18 cellular contexts compared by ENCODE assay signal in the genomic region with DNA sequence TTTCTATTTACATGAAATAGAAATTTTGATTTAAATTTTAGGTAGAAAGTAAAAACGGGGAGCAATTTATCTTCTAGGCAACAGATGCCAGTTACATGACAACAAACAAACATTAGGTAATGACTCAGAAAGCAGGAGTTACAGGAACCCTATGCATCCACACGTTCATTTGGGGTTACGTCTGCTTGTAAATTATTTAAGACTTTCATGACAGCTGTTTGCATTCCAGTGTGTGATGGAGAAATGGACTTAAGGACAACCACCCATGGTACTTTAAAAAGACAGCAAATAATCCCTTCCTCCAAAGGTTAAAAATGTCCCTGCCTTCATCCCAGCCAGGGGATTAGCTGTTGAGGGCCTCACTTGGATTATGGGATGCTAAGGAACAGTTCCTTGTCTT. TPM values are rescaled to one million over a fixed set of nuclear protein-coding genes. Genes with fewer than 3 reads are reported as not detected.
DNase-seq lines count a peak whose midpoint lies in the region; TF ChIP-seq lines count a peak whose summit lies in the region.
"Had no signal": no experiment of that assay in that cellular context is flagged by ENCODE, and none has a peak within 500 bp of the region (broad histone marks: within the 10 kb centered on the region; RNA-seq: fewer than 3 reads in every experiment).

No MANE protein-coding gene starts in this region.

- H3K4me3 Mint-ChIP-seq in activated CD4-positive, alpha-beta memory T cell treated with anti-CD3 and anti-CD28 coated beads, Interleukin-2, amount 10 ng/mL, durations not matched to agents 7 days and 5 days, result no peak overlapping the region
- no peak overlapping the region for H3K4me3 Mint-ChIP-seq in glutamatergic neuron (ENCODE audit: unreplicated experiment)

- H3K79me2 ChIP-seq in trophoblast cell (ENCODE audit: control insufficient read depth, insufficient read depth, low read length, poor library complexity) (no peaks in the 10 kb centered on the region), smooth muscle cell (ENCODE audit: low read depth) (no peaks in the 10 kb centered on the region)

- DNase-seq in NCI-H82 (lab: John Stamatoyannopoulos, UW) (peak; percentile 52), NCI-H82 treated with DMSO at 0.1 percent for 48 hours (lab: John Stamatoyannopoulos, UW; ENCODE audit: unreplicated experiment) (no peak), erythroblast (lab: John Stamatoyannopoulos, UW) (no peak), trophoblast cell (peak; percentile 64 to 85), smooth muscle cell (lab: John Stamatoyannopoulos, UW; ENCODE audit: unreplicated experiment) (no peak), NCI-H1092 treated with DMSO at 0.1 percent for 48 hours (lab: John Stamatoyannopoulos, UW) (no peak), glutamatergic neuron (no peak)
- no peak for DNase-seq in activated CD4-positive, alpha-beta memory T cell treated with anti-CD3 and anti-CD28 coated beads, Interleukin-2, amount 10 ng/mL, durations not matched to agents 7 days and 5 days
- DNase-seq: AML-193; Caco-2; CD8-positive, alpha-beta memory T cell; DND-41; GDM1; GM23248 had no signal

- H2AK5ac ChIP-seq in trophoblast cell (ENCODE audit: low read length), result no peak overlapping the region

- H3K9ac ChIP-seq in trophoblast cell (ENCODE audit: low read length) (no peak overlapping the region), smooth muscle cell (ENCODE audit: low read depth) (peak overlapping the region; percentile 14)
- H3K9ac ChIP-seq: BLaER1, GM23248 had no signal

- H3K9me3 ChIP-seq in trophoblast cell (ENCODE audit: insufficient read depth, low read depth, low read length) (no peaks in the 10 kb centered on the region), smooth muscle cell (replicated peaks; ENCODE audit: low read depth) (no peaks in the 10 kb centered on the region)
- H3K9me3 ChIP-seq: BLaER1, Caco-2 had no signal

- no peak overlapping the region for H3K27ac Mint-ChIP-seq in activated CD4-positive, alpha-beta memory T cell treated with anti-CD3 and anti-CD28 coated beads, Interleukin-2, amount 10 ng/mL, durations not matched to agents 7 days and 5 days
- H3K27ac Mint-ChIP-seq in glutamatergic neuron (ENCODE audit: unreplicated experiment), result no peak overlapping the region

- no peak overlapping the region for H3K4me2 ChIP-seq in trophoblast cell (ENCODE audit: low read length)
- no peak overlapping the region for H3K4me2 ChIP-seq in smooth muscle cell
- H3K4me2 ChIP-seq: BLaER1 had no signal

- no peaks in the 10 kb centered on the region for H3K27me3 ChIP-seq in trophoblast cell (ENCODE audit: insufficient read depth, low read length)
- H3K27me3 ChIP-seq in smooth muscle cell (ENCODE audit: low read depth), result no peaks in the 10 kb centered on the region
- H3K27me3 ChIP-seq: BLaER1 had no signal

- H4K8ac ChIP-seq in trophoblast cell (ENCODE audit: low read depth, low read length), result no peak overlapping the region

- peaks cover 29% of the 10 kb centered on the region for H3K4me1 Mint-ChIP-seq in activated CD4-positive, alpha-beta memory T cell treated with anti-CD3 and anti-CD28 coated beads, Interleukin-2, amount 10 ng/mL, durations not matched to agents 7 days and 5 days
- H3K4me1 Mint-ChIP-seq in glutamatergic neuron (ENCODE audit: low read depth, unreplicated experiment), result no peaks in the 10 kb centered on the region

- H3K27ac ChIP-seq in trophoblast cell (ENCODE audit: low read depth, low read length) (no peak overlapping the region), smooth muscle cell (ENCODE audit: low read depth) (peak overlapping the region; percentile 30)
- H3K27ac ChIP-seq: 22Rv1, BLaER1, GM23248, HL-60 had no signal

- H4K12ac ChIP-seq in trophoblast cell (ENCODE audit: low read depth, low read length), result no peak overlapping the region

- H2BK12ac ChIP-seq in trophoblast cell (ENCODE audit: low read length), result no peak overlapping the region

- POLR2A ChIA-PET in activated CD4-positive, alpha-beta memory T cell treated with anti-CD3 and anti-CD28 coated beads, Interleukin-2, amount 10 ng/mL, durations not matched to agents 7 days and 5 days (lab: Charles Lee), result interaction anchor here (0.6 to 2.1 kb wide), 4 partner anchors 10 to 1309 kb away, joined by 3 to 9 read pairs (median 4); a partner anchor contains a TSS

- no peak overlapping the region for H2BK120ac ChIP-seq in trophoblast cell (ENCODE audit: insufficient read depth, low read length, poor library complexity)

- no peak overlapping the region for H3K4ac ChIP-seq in trophoblast cell (ENCODE audit: low read depth, low read length)

- TF ChIP-seq CTCF in smooth muscle cell (IDR thresholded peaks at IDR 0.05; ENCODE audit: borderline replicate concordance, insufficient read depth, poor library complexity, severe bottlenecking) (no peak), glutamatergic neuron (IDR thresholded peaks at IDR 0.05; ENCODE audit: partially characterized antibody, unreplicated experiment) (no peak)

- H3K79me1 ChIP-seq in trophoblast cell (ENCODE audit: low read length), result no peaks in the 10 kb centered on the region

- no peaks in the 10 kb centered on the region for H4K20me1 ChIP-seq in smooth muscle cell (ENCODE audit: low read depth)
- H4K20me1 ChIP-seq: BLaER1 had no signal

- H3K36me3 ChIP-seq in trophoblast cell (ENCODE audit: control insufficient read depth in 1 of 2, insufficient read depth in 2 of 2, low read length in 2 of 2), result peaks cover 14 to 23% of the 10 kb centered on the region in 2 experiments
- no peaks in the 10 kb centered on the region for H3K36me3 ChIP-seq in smooth muscle cell (ENCODE audit: low read depth)

- H3K14ac ChIP-seq in trophoblast cell (ENCODE audit: low read length), result no peak overlapping the region

- H3K18ac ChIP-seq in trophoblast cell (ENCODE audit: low read length), result no peak overlapping the region

- no CpG with 5 or more reads among the region's 3 CpGs for WGBS in trophoblast cell (ENCODE audit: extremely low coverage, insufficient coverage, insufficient read length)
- 40% methylated on average over 3 of the region's 3 CpGs for WGBS in smooth muscle cell (ENCODE audit: low lambda C conversion rate)

- no peak overlapping the region for H3K23ac ChIP-seq in trophoblast cell (ENCODE audit: low read length)

- H3K27me3 Mint-ChIP-seq in activated CD4-positive, alpha-beta memory T cell treated with anti-CD3 and anti-CD28 coated beads, Interleukin-2, amount 10 ng/mL, durations not matched to agents 7 days and 5 days, result no peaks in the 10 kb centered on the region
- no peaks in the 10 kb centered on the region for H3K27me3 Mint-ChIP-seq in glutamatergic neuron (ENCODE audit: unreplicated experiment)
- H3K27me3 Mint-ChIP-seq: CD8-positive, alpha-beta memory T cell had no signal

- H3K4me3 ChIP-seq in trophoblast cell (ENCODE audit: low read depth, low read length) (no peak overlapping the region), smooth muscle cell (no peak overlapping the region)
- H3K4me3 ChIP-seq: BLaER1, GM23248 had no signal

- peaks cover 76% of the 10 kb centered on the region for H3K36me3 Mint-ChIP-seq in activated CD4-positive, alpha-beta memory T cell treated with anti-CD3 and anti-CD28 coated beads, Interleukin-2, amount 10 ng/mL, durations not matched to agents 7 days and 5 days (ENCODE audit: low read depth)
- H3K36me3 Mint-ChIP-seq in glutamatergic neuron (ENCODE audit: unreplicated experiment), result no peaks in the 10 kb centered on the region
- H3K36me3 Mint-ChIP-seq: CD8-positive, alpha-beta memory T cell had no signal

- CTCF ChIA-PET in activated CD4-positive, alpha-beta memory T cell treated with anti-CD3 and anti-CD28 coated beads, Interleukin-2, amount 10 ng/mL, durations not matched to agents 7 days and 5 days (lab: Charles Lee), result no interaction called here

- no peaks in the 10 kb centered on the region for H3K9me3 Mint-ChIP-seq in activated CD4-positive, alpha-beta memory T cell treated with anti-CD3 and anti-CD28 coated beads, Interleukin-2, amount 10 ng/mL, durations not matched to agents 7 days and 5 days
- no peaks in the 10 kb centered on the region for H3K9me3 Mint-ChIP-seq in glutamatergic neuron (ENCODE audit: unreplicated experiment)
- H3K9me3 Mint-ChIP-seq: CD8-positive, alpha-beta memory T cell had no signal

- no peaks in the 10 kb centered on the region for H3K4me1 ChIP-seq in trophoblast cell (ENCODE audit: control insufficient read depth in 1 of 2, insufficient read depth in 2 of 2, low read length in 2 of 2)
- no peaks in the 10 kb centered on the region for H3K4me1 ChIP-seq in smooth muscle cell (ENCODE audit: low read depth)
- H3K4me1 ChIP-seq: BLaER1, Caco-2 had no signal

- peak; percentile 20 for TF ChIP-seq POLR2A in erythroblast (IDR thresholded peaks at IDR 0.05; ENCODE audit: low read length)

- no peak overlapping the region for H2BK5ac ChIP-seq in trophoblast cell (ENCODE audit: low read depth, low read length, poor library complexity)

- no peak overlapping the region for H4K91ac ChIP-seq in trophoblast cell (ENCODE audit: low read depth, low read length)

- H2AFZ ChIP-seq in trophoblast cell (ENCODE audit: insufficient read depth, low read length, poor library complexity) (no peak overlapping the region), smooth muscle cell (ENCODE audit: low read depth) (no peak overlapping the region)
- H2AFZ ChIP-seq: GM23248 had no signal

- H3F3A ChIP-seq in smooth muscle cell (ENCODE audit: low read depth), result no peaks in the 10 kb centered on the region

RNA-seq across cellular contexts. Expression of a gene that starts 11.8 kb away (rescaled TPM):
- polyA plus RNA-seq in trophoblast cell (2013), result 43.8 and 48.2 TPM in 2 replicates
- total RNA-seq in smooth muscle cell, result 1.1 and 1.6 TPM in 2 replicates
- 1.5 and 2.0 TPM in 2 replicates for polyA plus RNA-seq in smooth muscle cell
- 10 to 100 TPM; 37.3 to 40.8 TPM for total RNA-seq in activated CD4-positive, alpha-beta memory T cell treated with anti-CD3 and anti-CD28 coated beads, Interleukin-2, amount 10 ng/mL, durations not matched to agents 7 days and 5 days
- total RNA-seq in glutamatergic neuron (ENCODE audit: unreplicated experiment), result 0.34 TPM

RNA-seq across cellular contexts. Expression of a gene that starts 27.2 kb away (rescaled TPM):
- polyA plus RNA-seq in trophoblast cell (2013), result not detected in 2 replicates
- total RNA-seq in smooth muscle cell (not detected in 2 replicates), glutamatergic neuron (ENCODE audit: unreplicated experiment) (not detected)
- 0.37 TPM in 1 of 2 replicates, not detected in the other for polyA plus RNA-seq in smooth muscle cell
- total RNA-seq in activated CD4-positive, alpha-beta memory T cell treated with anti-CD3 and anti-CD28 coated beads, Interleukin-2, amount 10 ng/mL, durations not matched to agents 7 days and 5 days, result not detected
- total RNA-seq: A673; Caco-2; CD8-positive, alpha-beta memory T cell; GM23248 had no signal
- polyA plus RNA-seq: CD8-positive, alpha-beta memory T cell; GM23248 had no signal

Comparison
In these comparisons a context has a peak if more than half of its experiments do, and no peak if none do; other contexts are left out.
1. DNase-seq: peak in NCI-H82 (single experiment) and trophoblast cell (2 of 2); none in NCI-H82 treated with DMSO at 0.1 percent for 48 hours (single experiment), erythroblast (0 of 2), smooth muscle cell (single experiment), activated CD4-positive, alpha-beta memory T cell treated with anti-CD3 and anti-CD28 coated beads, Interleukin-2, amount 10 ng/mL, durations not matched to agents 7 days and 5 days (single experiment), NCI-H1092 treated with DMSO at 0.1 percent for 48 hours (single experiment) and glutamatergic neuron (single experiment).
2. RNA of a gene that starts 11.8 kb away (total RNA-seq): 37.3 to 40.8 TPM in activated CD4-positive, alpha-beta memory T cell treated with anti-CD3 and anti-CD28 coated beads, Interleukin-2, amount 10 ng/mL, durations not matched to agents 7 days and 5 days; 1.1 to 1.6 TPM in smooth muscle cell and 0.34 TPM in glutamatergic neuron (single experiment); every median in the first group is over 10 times any median in the second.